ENCODE assay signal across 1 cellular context in genomic region chr2:51695531-51695930, GRCh38.
TF ChIP-seq lines count a peak whose summit lies in the region.

No MANE protein-coding gene starts in this region.

TF ChIP-seq in SK-N-SH, 30 proteins besides CTCF, POLR2A, EP300 and RAD21 (continued from another document):
- no peak for TF ChIP-seq POLR2AphosphoS5 (IDR thresholded peaks at IDR 0.05; ENCODE audit: low read depth, low read length)
- no peak for TF ChIP-seq ELF1 (IDR thresholded peaks at IDR 0.05)
